23 cellular contexts compared by ENCODE assay signal in the genomic region with DNA sequence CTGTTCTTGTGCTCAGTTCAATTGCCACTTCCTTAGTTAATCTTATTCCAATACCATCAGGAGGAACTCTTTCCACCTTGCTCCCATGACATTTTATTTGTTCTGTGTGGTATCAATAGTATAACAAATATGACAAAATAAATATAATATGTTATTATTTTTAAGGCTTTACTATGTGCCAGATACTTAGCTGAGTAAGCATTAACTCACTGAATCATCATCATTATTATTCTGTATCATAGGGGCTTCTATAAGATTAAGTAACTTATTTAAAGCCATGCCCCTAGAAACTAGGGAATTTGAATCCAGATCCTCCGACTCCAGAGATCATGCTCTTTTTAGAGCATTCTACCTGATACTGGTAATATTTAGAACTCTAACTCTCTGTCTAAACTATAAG.
"Had no signal": no experiment of that assay in that cellular context is flagged by ENCODE, and none has a peak within 500 bp of the region (broad histone marks: within the 10 kb centered on the region; RNA-seq: fewer than 3 reads in every experiment).

No MANE protein-coding gene starts in this region.

- ATAC-seq: foreskin keratinocyte, gastroesophageal sphincter, heart left ventricle, left cardiac atrium, left lung, left ventricle myocardium superior, lower lobe of right lung, mucosa of descending colon had no signal

- DNase-seq: dermis blood vessel endothelial cell; dorsolateral prefrontal cortex; effector CD4-positive, alpha-beta T cell; effector memory CD4-positive, alpha-beta T cell; foreskin keratinocyte; heart left ventricle; hypothalamus; left cardiac atrium; left lung; left ventricle myocardium superior; lower lobe of right lung; mesenchymal stem cell; mucosa of descending colon had no signal

- H3K79me2 ChIP-seq: hepatocyte had no signal

- H3K4me3 Mint-ChIP-seq: mesothelial cell of epicardium had no signal

- H3K4me1 ChIP-seq: esophagus muscularis mucosa, foreskin keratinocyte, gastroesophageal sphincter, heart left ventricle, left lung, lower lobe of right lung had no signal

- H3K4me3 ChIP-seq: coronary artery, dorsolateral prefrontal cortex, esophagus muscularis mucosa, gastroesophageal sphincter, heart left ventricle, hepatocyte, left lung, lower lobe of right lung, mucosa of descending colon had no signal

- H3K36me3 Mint-ChIP-seq: mesothelial cell of epicardium had no signal

- H3K9me3 Mint-ChIP-seq: mesothelial cell of epicardium had no signal

- H3K27ac Mint-ChIP-seq: mesothelial cell of epicardium had no signal

- H3K27ac ChIP-seq: coronary artery, dorsolateral prefrontal cortex, esophagus muscularis mucosa, foreskin keratinocyte, gastroesophageal sphincter, heart left ventricle, hepatocyte, left lung, lower lobe of right lung had no signal

- H2AFZ ChIP-seq: hepatocyte had no signal

- H3K36me3 ChIP-seq: esophagus muscularis mucosa, gastroesophageal sphincter, heart left ventricle, left lung, lower lobe of right lung had no signal

- H3K27me3 ChIP-seq: esophagus muscularis mucosa, foreskin keratinocyte, gastroesophageal sphincter, left lung had no signal

- H3K4me2 ChIP-seq: hepatocyte had no signal

- FAIRE-seq: colon, endothelial cell of umbilical vein, frontal cortex, islet of Langerhans, keratinocyte had no signal

- H3K9me3 ChIP-seq: esophagus muscularis mucosa, gastroesophageal sphincter, heart left ventricle, left lung, lower lobe of right lung, mucosa of descending colon had no signal
